ENCODE assay signal across 15 cellular contexts in genomic region chr10:69911571-69912528, GRCh38.
DNase-seq lines count a peak whose midpoint lies in the region; ATAC-seq and TF ChIP-seq lines count a peak whose summit lies in the region.
"Had no signal": no experiment of that assay in that cellular context is flagged by ENCODE, and none has a peak within 500 bp of the region (broad histone marks: within the 10 kb centered on the region; RNA-seq: fewer than 3 reads in every experiment).

No MANE protein-coding gene starts in this region.

- no peaks in the 10 kb centered on the region for H4K20me1 ChIP-seq in hepatocyte (ENCODE audit: insufficient read depth, poor library complexity, severe bottlenecking)

- H3K4me3 Mint-ChIP-seq in CD14-positive monocyte, result no peak overlapping the region
- H3K4me3 Mint-ChIP-seq: activated CD4-positive, alpha-beta memory T cell treated with anti-CD3 and anti-CD28 coated beads, Interleukin-2, amount 10 ng/mL, durations not matched to agents 7 days and 5 days; central memory CD8-positive, alpha-beta T cell had no signal

- TF ChIP-seq CTCF in hepatocyte (IDR thresholded peaks at IDR 0.05; ENCODE audit: poor library complexity), result no peak
- TF ChIP-seq CTCF in sigmoid colon (IDR thresholded peaks at IDR 0.05), result no peak
- no peak for TF ChIP-seq CTCF in CD14-positive monocyte (IDR thresholded peaks at IDR 0.05)

- no peaks in the 10 kb centered on the region for H3K36me3 Mint-ChIP-seq in CD14-positive monocyte

- H3K27me3 Mint-ChIP-seq in CD14-positive monocyte (ENCODE audit: low read depth in 3 of 3), result peaks cover 0 to 7% (median 4%) of the 10 kb centered on the region in 3 donors

- no peak for TF ChIP-seq POLR2A in sigmoid colon (IDR thresholded peaks at IDR 0.05)

- H3K36me3 ChIP-seq in hepatocyte (replicated peaks; ENCODE audit: insufficient read depth, low read depth), result no peaks in the 10 kb centered on the region
- H3K36me3 ChIP-seq in sigmoid colon, result no peaks in the 10 kb centered on the region

- peak; percentile 27 for DNase-seq in EH (ENCODE audit: low read depth)
- DNase-seq in hepatocyte (ENCODE audit: low spot score), result no peak
- DNase-seq in sigmoid colon, result peak; percentile 83
- DNase-seq in dedifferentiated amniotic fluid mesenchymal stem cell (ENCODE audit: extremely low spot score), result no peak
- DNase-seq in CD14-positive monocyte (ENCODE audit: low spot score), result no peak
- DNase-seq in NCI-H510A (lab: John Stamatoyannopoulos, UW), result no peak
- DNase-seq: activated CD4-positive, alpha-beta memory T cell treated with anti-CD3 and anti-CD28 coated beads, Interleukin-2, amount 10 ng/mL, durations not matched to agents 7 days and 5 days; activated effector memory CD4-positive, alpha-beta T cell treated with anti-CD3 and anti-CD28 coated beads, Interleukin-2, amount 50 U/mL, for 16 hours; foreskin melanocyte; GOT3; NCI-H1436; T-helper 2 cell had no signal

- ATAC-seq in GM21447 (IDR thresholded peaks at IDR 0.05; ENCODE audit: unreplicated experiment), result no peak

- H3K27ac ChIP-seq in cingulate gyrus (ENCODE audit: low read depth, low read length), result peak overlapping the region; percentile 70
- H3K27ac ChIP-seq in hepatocyte, result peak overlapping the region; percentile 38
- peak overlapping the region; percentile 28 to 76 (median 61) for H3K27ac ChIP-seq in sigmoid colon

- TF ChIP-seq EP300 in sigmoid colon (IDR thresholded peaks at IDR 0.05), result no peak

- H2AFZ ChIP-seq in hepatocyte, result no peak overlapping the region

- no peaks in the 10 kb centered on the region for H3K79me2 ChIP-seq in hepatocyte

- H3K4me1 ChIP-seq in hepatocyte (ENCODE audit: insufficient read depth), result peaks cover 30% of the 10 kb centered on the region
- H3K4me1 ChIP-seq in sigmoid colon, result peaks cover 0 to 35% (median 31%) of the 10 kb centered on the region in 4 donors

- H3K27ac Mint-ChIP-seq in CD14-positive monocyte, result no peak overlapping the region
- H3K27ac Mint-ChIP-seq: activated CD4-positive, alpha-beta memory T cell treated with anti-CD3 and anti-CD28 coated beads, Interleukin-2, amount 10 ng/mL, durations not matched to agents 7 days and 5 days had no signal

- no peak overlapping the region for H3K4me3 ChIP-seq in hepatocyte
- H3K4me3 ChIP-seq in sigmoid colon, result no peak overlapping the region

- H3K9me3 ChIP-seq in hepatocyte (ENCODE audit: low read depth) (no peaks in the 10 kb centered on the region), sigmoid colon (no peaks in the 10 kb centered on the region)

- H3K9me2 ChIP-seq in hepatocyte (replicated peaks; ENCODE audit: insufficient read depth), result no peaks in the 10 kb centered on the region

- H3K9me3 Mint-ChIP-seq in CD14-positive monocyte, result no peaks in the 10 kb centered on the region
- H3K9me3 Mint-ChIP-seq: activated CD4-positive, alpha-beta memory T cell treated with anti-CD3 and anti-CD28 coated beads, Interleukin-2, amount 10 ng/mL, durations not matched to agents 7 days and 5 days; central memory CD8-positive, alpha-beta T cell had no signal

- intact Hi-C loops in sigmoid colon (cut with DNase I), result loop anchor here (5.0 kb wide), 4 partner anchors 55 to 285 kb away; partner anchors contain the start of gene COL13A1
- intact Hi-C loops in CD14-positive monocyte (cut with micrococcal nuclease), result no loop called here

- H3K4me2 ChIP-seq in hepatocyte, result no peak overlapping the region

- H3K4me1 Mint-ChIP-seq in CD14-positive monocyte, result no peaks in the 10 kb centered on the region
- H3K4me1 Mint-ChIP-seq: activated CD4-positive, alpha-beta memory T cell treated with anti-CD3 and anti-CD28 coated beads, Interleukin-2, amount 10 ng/mL, durations not matched to agents 7 days and 5 days; central memory CD8-positive, alpha-beta T cell had no signal

- H3K27me3 ChIP-seq in hepatocyte (peaks cover 5% of the 10 kb centered on the region), sigmoid colon (peaks cover 0 to 5% (median 0%) of the 10 kb centered on the region in 3 donors)

- WGBS in hepatocyte (ENCODE audit: low lambda C conversion rate, missing lambda C conversion rate), result 64% methylated on average over 18 of the region's 18 CpGs
- WGBS in sigmoid colon, 2 donors, result 45 to 66% methylated on average over 18 of the region's 18 CpGs

Comparison
In these comparisons a context has a peak if more than half of its experiments do, and no peak if none do; other contexts are left out.
1. DNase-seq: peak in EH (single experiment) and sigmoid colon (single experiment); none in hepatocyte (single experiment), dedifferentiated amniotic fluid mesenchymal stem cell (single experiment), CD14-positive monocyte (single experiment) and NCI-H510A (single experiment).
2. Peak in every context shown above with its lines, with median percentiles within 50 percentile points of each other: H3K27ac ChIP-seq.